ENCODE assay signal across 34 cellular contexts in the genomic region with DNA sequence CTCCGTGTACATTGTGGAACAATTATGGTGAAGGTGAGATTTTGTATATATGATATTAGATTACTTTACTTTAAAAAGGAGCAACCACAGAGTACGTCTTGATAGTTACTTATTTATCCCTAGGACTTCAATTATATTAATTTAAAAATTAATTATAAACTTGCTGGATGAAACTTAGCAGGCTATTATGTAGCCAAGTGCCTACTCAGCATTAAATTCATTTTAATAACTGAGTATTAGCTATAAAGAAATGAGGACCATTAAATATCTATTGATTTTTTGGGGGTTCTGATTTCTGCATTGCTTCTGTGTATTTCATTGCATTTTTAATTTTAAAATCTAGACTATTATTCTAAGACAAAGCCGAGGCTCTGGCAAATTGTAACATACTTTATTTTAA.
"Had no signal": no experiment of that assay in that cellular context is flagged by ENCODE, and none has a peak within 500 bp of the region (broad histone marks: within the 10 kb centered on the region; RNA-seq: fewer than 3 reads in every experiment).

No MANE protein-coding gene starts in this region.

- H3K27me3 ChIP-seq: MG63 had no signal

- H3K36me3 ChIP-seq: MG63 had no signal

- H3K4me3 ChIP-seq: MG63 had no signal

- DNase-seq: Karpas-422, Kasumi-1, MG63, MM.1S, MV-4-11, NCI-H1048, NCI-H1092, NCI-H1092 treated with DMSO at 0.1 percent for 48 hours, NCI-H1105, NCI-H1105 treated with DMSO at 0.1 percent for 48 hours, NCI-H1417, NCI-H1417 treated with DMSO at 0.1 percent for 48 hours, NCI-H1436, NCI-H1436 treated with DMSO at 0.1 percent for 48 hours, NCI-H146, NCI-H1694, NCI-H1694 treated with DMSO at 0.1 percent for 48 hours, NCI-H187, NCI-H187 treated with DMSO at 0.1 percent for 48 hours, NCI-H2029, NCI-H2029 treated with DMSO at 0.1 percent for 48 hours, NCI-H2081, NCI-H2081 treated with DMSO at 0.1 percent for 48 hours, NCI-H2107, NCI-H2171, NCI-H2171 treated with DMSO at 0.1 percent for 48 hours, NCI-H2227 treated with DMSO at 0.1 percent for 48 hours, NCI-H226, NCI-H345, NCI-H446, NCI-H446 treated with DMSO at 0.1 percent for 48 hours, NCI-H510A, NCI-H510A treated with DMSO at 0.1 percent for 48 hours, NCI-H524 had no signal

- H3K9me3 ChIP-seq: MG63 had no signal
